Comparison of ENCODE assay signal across 1 cellular context in the genomic region with DNA sequence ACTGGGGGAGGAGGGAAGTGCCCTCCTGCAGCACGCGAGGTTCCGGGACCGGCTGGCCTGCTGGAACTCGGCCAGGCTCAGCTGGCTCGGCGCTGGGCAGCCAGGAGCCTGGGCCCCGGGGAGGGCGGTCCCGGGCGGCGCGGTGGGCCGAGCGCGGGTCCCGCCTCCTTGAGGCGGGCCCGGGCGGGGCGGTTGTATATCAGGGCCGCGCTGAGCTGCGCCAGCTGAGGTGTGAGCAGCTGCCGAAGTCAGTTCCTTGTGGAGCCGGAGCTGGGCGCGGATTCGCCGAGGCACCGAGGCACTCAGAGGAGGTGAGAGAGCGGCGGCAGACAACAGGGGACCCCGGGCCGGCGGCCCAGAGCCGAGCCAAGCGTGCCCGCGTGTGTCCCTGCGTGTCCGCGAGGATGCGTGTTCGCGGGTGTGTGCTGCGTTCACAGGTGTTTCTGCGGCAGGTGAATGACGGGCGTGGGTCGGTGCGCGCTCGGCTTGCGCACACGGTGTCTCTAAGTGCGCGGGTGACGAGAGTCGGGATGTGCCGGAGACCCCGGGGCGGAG.
TF ChIP-seq lines count a peak whose summit lies in the region.

A gene (plus strand): TSS at position 227 of the 555 bp plus-strand sequence. CDS start 5,388 bp downstream, outside the sequence.

TF ChIP-seq in HepG2, 621 proteins besides CTCF, POLR2A, EP300 and RAD21 (continued from another document and continues in another):
- TF ChIP-seq, protein P1, sequence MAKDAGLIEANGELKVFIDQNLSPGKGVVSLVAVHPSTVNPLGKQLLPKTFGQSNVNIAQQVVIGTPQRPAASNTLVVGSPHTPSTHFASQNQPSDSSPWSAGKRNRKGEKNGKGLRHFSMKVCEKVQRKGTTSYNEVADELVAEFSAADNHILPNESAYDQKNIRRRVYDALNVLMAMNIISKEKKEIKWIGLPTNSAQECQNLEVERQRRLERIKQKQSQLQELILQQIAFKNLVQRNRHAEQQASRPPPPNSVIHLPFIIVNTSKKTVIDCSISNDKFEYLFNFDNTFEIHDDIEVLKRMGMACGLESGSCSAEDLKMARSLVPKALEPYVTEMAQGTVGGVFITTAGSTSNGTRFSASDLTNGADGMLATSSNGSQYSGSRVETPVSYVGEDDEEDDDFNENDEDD (CRISPR knock-in tag; IDR thresholded peaks at IDR 0.05; ENCODE audit: borderline replicate concordance), result peak; percentile 90; the same call in 1 of the 2 replicates
- TF ChIP-seq ZSCAN31 (CRISPR knock-in tag; IDR thresholded peaks at IDR 0.05; ENCODE audit: low read depth) (peak; percentile 17; the same call in 1 of the 2 replicates), KDM6A (CRISPR knock-in tag; IDR thresholded peaks at IDR 0.05; ENCODE audit: low read depth) (peak; percentile 1; the same call in 1 of the 2 replicates), HNRNPLL (IDR thresholded peaks at IDR 0.05; ENCODE audit: low read depth, low read length, poor library complexity, severe bottlenecking) (peak; percentile 82), IKZF4 (CRISPR knock-in tag; IDR thresholded peaks at IDR 0.05; ENCODE audit: borderline replicate concordance, low read depth, not compliant biosample characterization) (peak; percentile 83), GTF2F1 (IDR thresholded peaks at IDR 0.05; ENCODE audit: low read length) (peak; percentile 38; the same call in 1 of the 2 replicates), ZMYM4 (CRISPR knock-in tag; IDR thresholded peaks at IDR 0.05) (peak; percentile 83), ZNF724P (CRISPR knock-in tag; IDR thresholded peaks at IDR 0.05; ENCODE audit: borderline replicate concordance) (peak; percentile 85; the same call in 1 of the 2 replicates), IRX3 (CRISPR knock-in tag; IDR thresholded peaks at IDR 0.05; ENCODE audit: borderline replicate concordance, low read depth) (no peak; the same call in none of the 2 replicates), ZNF180 (CRISPR knock-in tag; IDR thresholded peaks at IDR 0.05; ENCODE audit: borderline replicate concordance, low read depth) (no peak), ZNF614 (CRISPR knock-in tag; IDR thresholded peaks at IDR 0.05; ENCODE audit: borderline replicate concordance) (peak; percentile 83), HOXA3 (CRISPR knock-in tag; IDR thresholded peaks at IDR 0.05) (peak; percentile 86), ZNF562 (CRISPR knock-in tag; IDR thresholded peaks at IDR 0.05; ENCODE audit: borderline replicate concordance) (peak; percentile 18; the same call in 1 of the 2 replicates), STAG1 (CRISPR knock-in tag; IDR thresholded peaks at IDR 0.05) (peak; percentile 23; the same call in 1 of the 2 replicates), ZFX (CRISPR knock-in tag; IDR thresholded peaks at IDR 0.05; ENCODE audit: low read depth) (peak; percentile 69), ZNF558 (CRISPR knock-in tag; IDR thresholded peaks at IDR 0.05; ENCODE audit: borderline replicate concordance) (peak; percentile 86; the same call in 1 of the 2 replicates), KDM5B (CRISPR knock-in tag; IDR thresholded peaks at IDR 0.05; ENCODE audit: borderline replicate concordance) (peak; percentile 78; the same call in 1 of the 2 replicates), ARNT (IDR thresholded peaks at IDR 0.05) (no peak)
- TF ChIP-seq, protein P2, sequence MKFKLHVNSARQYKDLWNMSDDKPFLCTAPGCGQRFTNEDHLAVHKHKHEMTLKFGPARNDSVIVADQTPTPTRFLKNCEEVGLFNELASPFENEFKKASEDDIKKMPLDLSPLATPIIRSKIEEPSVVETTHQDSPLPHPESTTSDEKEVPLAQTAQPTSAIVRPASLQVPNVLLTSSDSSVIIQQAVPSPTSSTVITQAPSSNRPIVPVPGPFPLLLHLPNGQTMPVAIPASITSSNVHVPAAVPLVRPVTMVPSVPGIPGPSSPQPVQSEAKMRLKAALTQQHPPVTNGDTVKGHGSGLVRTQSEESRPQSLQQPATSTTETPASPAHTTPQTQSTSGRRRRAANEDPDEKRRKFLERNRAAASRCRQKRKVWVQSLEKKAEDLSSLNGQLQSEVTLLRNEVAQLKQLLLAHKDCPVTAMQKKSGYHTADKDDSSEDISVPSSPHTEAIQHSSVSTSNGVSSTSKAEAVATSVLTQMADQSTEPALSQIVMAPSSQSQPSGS (CRISPR knock-in tag; IDR thresholded peaks at IDR 0.05), result peak; percentile 75
- TF ChIP-seq, protein P3, sequence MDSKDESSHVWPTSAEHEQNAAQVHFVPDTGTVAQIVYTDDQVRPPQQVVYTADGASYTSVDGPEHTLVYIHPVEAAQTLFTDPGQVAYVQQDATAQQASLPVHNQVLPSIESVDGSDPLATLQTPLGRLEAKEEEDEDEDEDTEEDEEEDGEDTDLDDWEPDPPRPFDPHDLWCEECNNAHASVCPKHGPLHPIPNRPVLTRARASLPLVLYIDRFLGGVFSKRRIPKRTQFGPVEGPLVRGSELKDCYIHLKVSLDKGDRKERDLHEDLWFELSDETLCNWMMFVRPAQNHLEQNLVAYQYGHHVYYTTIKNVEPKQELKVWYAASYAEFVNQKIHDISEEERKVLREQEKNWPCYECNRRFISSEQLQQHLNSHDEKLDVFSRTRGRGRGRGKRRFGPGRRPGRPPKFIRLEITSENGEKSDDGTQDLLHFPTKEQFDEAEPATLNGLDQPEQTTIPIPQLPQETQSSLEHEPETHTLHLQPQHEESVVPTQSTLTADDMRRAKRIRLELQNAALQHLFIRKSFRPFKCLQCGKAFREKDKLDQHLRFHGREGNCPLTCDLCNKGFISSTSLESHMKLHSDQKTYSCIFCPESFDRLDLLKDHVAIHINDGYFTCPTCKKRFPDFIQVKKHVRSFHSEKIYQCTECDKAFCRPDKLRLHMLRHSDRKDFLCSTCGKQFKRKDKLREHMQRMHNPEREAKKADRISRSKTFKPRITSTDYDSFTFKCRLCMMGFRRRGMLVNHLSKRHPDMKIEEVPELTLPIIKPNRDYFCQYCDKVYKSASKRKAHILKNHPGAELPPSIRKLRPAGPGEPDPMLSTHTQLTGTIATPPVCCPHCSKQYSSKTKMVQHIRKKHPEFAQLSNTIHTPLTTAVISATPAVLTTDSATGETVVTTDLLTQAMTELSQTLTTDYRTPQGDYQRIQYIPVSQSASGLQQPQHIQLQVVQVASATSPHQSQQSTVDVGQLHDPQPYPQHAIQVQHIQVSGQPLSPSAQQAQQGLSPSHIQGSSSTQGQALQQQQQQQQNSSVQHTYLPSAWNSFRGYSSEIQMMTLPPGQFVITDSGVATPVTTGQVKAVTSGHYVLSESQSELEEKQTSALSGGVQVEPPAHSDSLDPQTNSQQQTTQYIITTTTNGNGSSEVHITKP (CRISPR knock-in tag; IDR thresholded peaks at IDR 0.05; ENCODE audit: low read depth), result peak; percentile 25; the same call in 1 of the 2 replicates
- TF ChIP-seq, protein P4, sequence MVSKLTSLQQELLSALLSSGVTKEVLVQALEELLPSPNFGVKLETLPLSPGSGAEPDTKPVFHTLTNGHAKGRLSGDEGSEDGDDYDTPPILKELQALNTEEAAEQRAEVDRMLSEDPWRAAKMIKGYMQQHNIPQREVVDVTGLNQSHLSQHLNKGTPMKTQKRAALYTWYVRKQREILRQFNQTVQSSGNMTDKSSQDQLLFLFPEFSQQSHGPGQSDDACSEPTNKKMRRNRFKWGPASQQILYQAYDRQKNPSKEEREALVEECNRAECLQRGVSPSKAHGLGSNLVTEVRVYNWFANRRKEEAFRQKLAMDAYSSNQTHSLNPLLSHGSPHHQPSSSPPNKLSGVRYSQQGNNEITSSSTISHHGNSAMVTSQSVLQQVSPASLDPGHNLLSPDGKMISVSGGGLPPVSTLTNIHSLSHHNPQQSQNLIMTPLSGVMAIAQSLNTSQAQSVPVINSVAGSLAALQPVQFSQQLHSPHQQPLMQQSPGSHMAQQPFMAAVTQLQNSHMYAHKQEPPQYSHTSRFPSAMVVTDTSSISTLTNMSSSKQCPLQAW (CRISPR knock-in tag; IDR thresholded peaks at IDR 0.05), result peak; percentile 72; the same call in 1 of the 2 replicates
- TF ChIP-seq, protein P5, sequence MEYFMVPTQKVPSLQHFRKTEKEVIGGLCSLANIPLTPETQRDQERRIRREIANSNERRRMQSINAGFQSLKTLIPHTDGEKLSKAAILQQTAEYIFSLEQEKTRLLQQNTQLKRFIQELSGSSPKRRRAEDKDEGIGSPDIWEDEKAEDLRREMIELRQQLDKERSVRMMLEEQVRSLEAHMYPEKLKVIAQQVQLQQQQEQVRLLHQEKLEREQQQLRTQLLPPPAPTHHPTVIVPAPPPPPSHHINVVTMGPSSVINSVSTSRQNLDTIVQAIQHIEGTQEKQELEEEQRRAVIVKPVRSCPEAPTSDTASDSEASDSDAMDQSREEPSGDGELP (IDR thresholded peaks at IDR 0.05; ENCODE audit: borderline replicate concordance, low read depth), result peak; percentile 99
- TF ChIP-seq, protein P6, sequence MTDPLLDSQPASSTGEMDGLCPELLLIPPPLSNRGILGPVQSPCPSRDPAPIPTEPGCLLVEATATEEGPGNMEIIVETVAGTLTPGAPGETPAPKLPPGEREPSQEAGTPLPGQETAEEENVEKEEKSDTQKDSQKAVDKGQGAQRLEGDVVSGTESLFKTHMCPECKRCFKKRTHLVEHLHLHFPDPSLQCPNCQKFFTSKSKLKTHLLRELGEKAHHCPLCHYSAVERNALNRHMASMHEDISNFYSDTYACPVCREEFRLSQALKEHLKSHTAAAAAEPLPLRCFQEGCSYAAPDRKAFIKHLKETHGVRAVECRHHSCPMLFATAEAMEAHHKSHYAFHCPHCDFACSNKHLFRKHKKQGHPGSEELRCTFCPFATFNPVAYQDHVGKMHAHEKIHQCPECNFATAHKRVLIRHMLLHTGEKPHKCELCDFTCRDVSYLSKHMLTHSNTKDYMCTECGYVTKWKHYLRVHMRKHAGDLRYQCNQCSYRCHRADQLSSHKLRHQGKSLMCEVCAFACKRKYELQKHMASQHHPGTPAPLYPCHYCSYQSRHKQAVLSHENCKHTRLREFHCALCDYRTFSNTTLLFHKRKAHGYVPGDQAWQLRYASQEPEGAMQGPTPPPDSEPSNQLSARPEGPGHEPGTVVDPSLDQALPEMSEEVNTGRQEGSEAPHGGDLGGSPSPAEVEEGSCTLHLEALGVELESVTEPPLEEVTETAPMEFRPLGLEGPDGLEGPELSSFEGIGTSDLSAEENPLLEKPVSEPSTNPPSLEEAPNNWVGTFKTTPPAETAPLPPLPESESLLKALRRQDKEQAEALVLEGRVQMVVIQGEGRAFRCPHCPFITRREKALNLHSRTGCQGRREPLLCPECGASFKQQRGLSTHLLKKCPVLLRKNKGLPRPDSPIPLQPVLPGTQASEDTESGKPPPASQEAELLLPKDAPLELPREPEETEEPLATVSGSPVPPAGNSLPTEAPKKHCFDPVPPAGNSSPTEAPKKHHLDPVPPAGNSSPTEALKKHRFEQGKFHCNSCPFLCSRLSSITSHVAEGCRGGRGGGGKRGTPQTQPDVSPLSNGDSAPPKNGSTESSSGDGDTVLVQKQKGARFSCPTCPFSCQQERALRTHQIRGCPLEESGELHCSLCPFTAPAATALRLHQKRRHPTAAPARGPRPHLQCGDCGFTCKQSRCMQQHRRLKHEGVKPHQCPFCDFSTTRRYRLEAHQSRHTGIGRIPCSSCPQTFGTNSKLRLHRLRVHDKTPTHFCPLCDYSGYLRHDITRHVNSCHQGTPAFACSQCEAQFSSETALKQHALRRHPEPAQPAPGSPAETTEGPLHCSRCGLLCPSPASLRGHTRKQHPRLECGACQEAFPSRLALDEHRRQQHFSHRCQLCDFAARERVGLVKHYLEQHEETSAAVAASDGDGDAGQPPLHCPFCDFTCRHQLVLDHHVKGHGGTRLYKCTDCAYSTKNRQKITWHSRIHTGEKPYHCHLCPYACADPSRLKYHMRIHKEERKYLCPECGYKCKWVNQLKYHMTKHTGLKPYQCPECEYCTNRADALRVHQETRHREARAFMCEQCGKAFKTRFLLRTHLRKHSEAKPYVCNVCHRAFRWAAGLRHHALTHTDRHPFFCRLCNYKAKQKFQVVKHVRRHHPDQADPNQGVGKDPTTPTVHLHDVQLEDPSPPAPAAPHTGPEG (CRISPR knock-in tag; IDR thresholded peaks at IDR 0.05), result peak; percentile 78; the same call in 1 of the 2 replicates
- TF ChIP-seq, protein P7, sequence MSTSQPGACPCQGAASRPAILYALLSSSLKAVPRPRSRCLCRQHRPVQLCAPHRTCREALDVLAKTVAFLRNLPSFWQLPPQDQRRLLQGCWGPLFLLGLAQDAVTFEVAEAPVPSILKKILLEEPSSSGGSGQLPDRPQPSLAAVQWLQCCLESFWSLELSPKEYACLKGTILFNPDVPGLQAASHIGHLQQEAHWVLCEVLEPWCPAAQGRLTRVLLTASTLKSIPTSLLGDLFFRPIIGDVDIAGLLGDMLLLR (CRISPR knock-in tag; IDR thresholded peaks at IDR 0.05), result peak; percentile 84
- TF ChIP-seq, protein P8, sequence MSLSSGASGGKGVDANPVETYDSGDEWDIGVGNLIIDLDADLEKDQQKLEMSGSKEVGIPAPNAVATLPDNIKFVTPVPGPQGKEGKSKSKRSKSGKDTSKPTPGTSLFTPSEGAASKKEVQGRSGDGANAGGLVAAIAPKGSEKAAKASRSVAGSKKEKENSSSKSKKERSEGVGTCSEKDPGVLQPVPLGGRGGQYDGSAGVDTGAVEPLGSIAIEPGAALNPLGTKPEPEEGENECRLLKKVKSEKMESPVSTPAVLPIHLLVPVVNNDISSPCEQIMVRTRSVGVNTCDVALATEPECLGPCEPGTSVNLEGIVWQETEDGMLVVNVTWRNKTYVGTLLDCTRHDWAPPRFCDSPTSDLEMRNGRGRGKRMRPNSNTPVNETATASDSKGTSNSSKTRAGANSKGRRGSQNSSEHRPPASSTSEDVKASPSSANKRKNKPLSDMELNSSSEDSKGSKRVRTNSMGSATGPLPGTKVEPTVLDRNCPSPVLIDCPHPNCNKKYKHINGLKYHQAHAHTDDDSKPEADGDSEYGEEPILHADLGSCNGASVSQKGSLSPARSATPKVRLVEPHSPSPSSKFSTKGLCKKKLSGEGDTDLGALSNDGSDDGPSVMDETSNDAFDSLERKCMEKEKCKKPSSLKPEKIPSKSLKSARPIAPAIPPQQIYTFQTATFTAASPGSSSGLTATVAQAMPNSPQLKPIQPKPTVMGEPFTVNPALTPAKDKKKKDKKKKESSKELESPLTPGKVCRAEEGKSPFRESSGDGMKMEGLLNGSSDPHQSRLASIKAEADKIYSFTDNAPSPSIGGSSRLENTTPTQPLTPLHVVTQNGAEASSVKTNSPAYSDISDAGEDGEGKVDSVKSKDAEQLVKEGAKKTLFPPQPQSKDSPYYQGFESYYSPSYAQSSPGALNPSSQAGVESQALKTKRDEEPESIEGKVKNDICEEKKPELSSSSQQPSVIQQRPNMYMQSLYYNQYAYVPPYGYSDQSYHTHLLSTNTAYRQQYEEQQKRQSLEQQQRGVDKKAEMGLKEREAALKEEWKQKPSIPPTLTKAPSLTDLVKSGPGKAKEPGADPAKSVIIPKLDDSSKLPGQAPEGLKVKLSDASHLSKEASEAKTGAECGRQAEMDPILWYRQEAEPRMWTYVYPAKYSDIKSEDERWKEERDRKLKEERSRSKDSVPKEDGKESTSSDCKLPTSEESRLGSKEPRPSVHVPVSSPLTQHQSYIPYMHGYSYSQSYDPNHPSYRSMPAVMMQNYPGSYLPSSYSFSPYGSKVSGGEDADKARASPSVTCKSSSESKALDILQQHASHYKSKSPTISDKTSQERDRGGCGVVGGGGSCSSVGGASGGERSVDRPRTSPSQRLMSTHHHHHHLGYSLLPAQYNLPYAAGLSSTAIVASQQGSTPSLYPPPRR (CRISPR knock-in tag; IDR thresholded peaks at IDR 0.05; ENCODE audit: borderline replicate concordance), result peak; percentile 40
- TF ChIP-seq, protein P9, sequence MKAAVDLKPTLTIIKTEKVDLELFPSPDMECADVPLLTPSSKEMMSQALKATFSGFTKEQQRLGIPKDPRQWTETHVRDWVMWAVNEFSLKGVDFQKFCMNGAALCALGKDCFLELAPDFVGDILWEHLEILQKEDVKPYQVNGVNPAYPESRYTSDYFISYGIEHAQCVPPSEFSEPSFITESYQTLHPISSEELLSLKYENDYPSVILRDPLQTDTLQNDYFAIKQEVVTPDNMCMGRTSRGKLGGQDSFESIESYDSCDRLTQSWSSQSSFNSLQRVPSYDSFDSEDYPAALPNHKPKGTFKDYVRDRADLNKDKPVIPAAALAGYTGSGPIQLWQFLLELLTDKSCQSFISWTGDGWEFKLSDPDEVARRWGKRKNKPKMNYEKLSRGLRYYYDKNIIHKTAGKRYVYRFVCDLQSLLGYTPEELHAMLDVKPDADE (CRISPR knock-in tag; IDR thresholded peaks at IDR 0.05), result peak; percentile 83
